In the genomic region with DNA sequence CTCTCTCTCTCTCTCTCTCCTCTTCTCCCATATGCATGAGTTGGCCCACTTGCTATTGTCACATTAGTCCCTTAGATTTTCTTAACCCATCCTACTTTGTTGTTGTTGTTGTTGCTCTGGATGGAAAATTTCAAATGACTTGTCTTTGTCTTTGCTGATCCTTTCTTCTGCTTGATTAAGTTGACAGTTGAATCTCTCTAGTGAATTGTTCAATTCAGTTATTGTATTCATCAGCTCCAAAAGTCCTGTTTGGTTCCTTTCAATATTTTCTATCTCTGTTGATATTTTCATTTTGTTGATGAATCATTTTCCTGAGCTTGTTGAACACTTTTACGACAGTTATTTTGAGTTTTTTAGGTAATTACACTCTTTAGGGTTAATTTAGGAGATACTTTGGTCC, we compare ENCODE assay signal across 26 cellular contexts.
"Had no signal": no experiment of that assay in that cellular context is flagged by ENCODE, and none has a peak within 500 bp of the region (broad histone marks: within the 10 kb centered on the region; RNA-seq: fewer than 3 reads in every experiment).

No MANE protein-coding gene starts in this region.

- ATAC-seq: effector memory CD8-positive, alpha-beta T cell; esophagus mucosa; gastrocnemius medialis; heart right ventricle; left cardiac atrium; left lung; left ventricle myocardium superior; lower lobe of right lung; mucosa of descending colon had no signal

- H3K36me3 ChIP-seq: colonic mucosa, esophagus squamous epithelium, gastrocnemius medialis, heart right ventricle, left lung, lower lobe of right lung had no signal

- H3K4me3 ChIP-seq: colonic mucosa, esophagus squamous epithelium, gastrocnemius medialis, heart right ventricle, left lung, lower lobe of right lung, mucosa of descending colon had no signal

- FAIRE-seq: endometrium, islet of Langerhans, keratinocyte had no signal

- H3K27me3 ChIP-seq: colonic mucosa, gastrocnemius medialis, left lung had no signal

- H3K27ac ChIP-seq: colonic mucosa, epithelial cell of prostate, esophagus squamous epithelium, gastrocnemius medialis, heart right ventricle, left lung, lower lobe of right lung had no signal

- H3K9me3 ChIP-seq: colonic mucosa, gastrocnemius medialis, lower lobe of right lung had no signal

- DNase-seq: colonic mucosa; cortex of kidney; effector CD8-positive, alpha-beta T cell; effector memory CD8-positive, alpha-beta T cell; endodermal cell; erythroblast; esophagus squamous epithelium; foreskin fibroblast; foreskin melanocyte; gastrocnemius medialis; glutamatergic neuron; head of caudate nucleus; heart right ventricle; hippocampal formation; left cardiac atrium; left lung; left ventricle myocardium superior; lower lobe of right lung; mesenchymal stem cell; mucosa of descending colon; naive B cell had no signal

- H3K4me1 ChIP-seq: colonic mucosa, esophagus squamous epithelium, gastrocnemius medialis, heart right ventricle, left lung, lower lobe of right lung had no signal
